ENCODE assay signal across 1 cellular context in the genomic region with DNA sequence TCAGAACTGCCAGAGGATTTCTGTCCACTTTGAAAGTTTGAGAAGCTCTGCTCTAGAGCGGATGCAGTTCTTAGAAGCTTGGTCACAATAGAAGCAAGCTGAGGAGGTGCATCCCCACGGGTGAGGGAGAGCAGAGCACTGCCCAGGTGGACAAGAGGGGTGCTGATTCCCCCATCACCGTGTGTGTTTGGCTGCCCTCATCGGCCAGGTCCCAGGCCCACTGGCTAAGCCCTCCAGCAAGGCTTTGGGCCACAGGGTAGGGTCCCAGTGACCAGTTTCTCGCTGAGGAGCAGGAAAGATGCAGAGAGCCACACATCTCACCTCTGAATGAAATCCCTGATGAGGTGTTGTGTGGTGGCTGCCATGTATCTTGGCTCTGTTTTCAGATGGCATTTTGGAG.
TF ChIP-seq lines count a peak whose summit lies in the region.

No MANE protein-coding gene starts in this region.

TF ChIP-seq in liver, 16 proteins besides CTCF, POLR2A, EP300 and RAD21:
- no peak for TF ChIP-seq FOXA1 (IDR thresholded peaks at IDR 0.05)
- TF ChIP-seq RXRA (IDR thresholded peaks at IDR 0.05): no peak
- TF ChIP-seq YY1 (IDR thresholded peaks at IDR 0.05): no peak
- TF ChIP-seq JUND (IDR thresholded peaks at IDR 0.05): no peak
- TF ChIP-seq EGR1 (IDR thresholded peaks at IDR 0.05; ENCODE audit: low read depth in 2 of 2): no peak
- TF ChIP-seq, protein P1, sequence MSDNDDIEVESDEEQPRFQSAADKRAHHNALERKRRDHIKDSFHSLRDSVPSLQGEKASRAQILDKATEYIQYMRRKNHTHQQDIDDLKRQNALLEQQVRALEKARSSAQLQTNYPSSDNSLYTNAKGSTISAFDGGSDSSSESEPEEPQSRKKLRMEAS (IDR thresholded peaks at IDR 0.05): no peak
- TF ChIP-seq SP1 (IDR thresholded peaks at IDR 0.05): no peak
- no peak for TF ChIP-seq FOXA2 (IDR thresholded peaks at IDR 0.05)
TF ChIP-seq in liver: peak in this region for 0.
